Comparison of ENCODE assay signal across 1 cellular context in genomic region chr12:103326190-103326589, GRCh38.
TF ChIP-seq lines count a peak whose summit lies in the region.

No MANE protein-coding gene starts in this region.

TF ChIP-seq in GM23338, 12 proteins besides CTCF, POLR2A, EP300 and RAD21 (continued from another document):
- TF ChIP-seq POLR2AphosphoS5 (IDR thresholded peaks at IDR 0.05; ENCODE audit: low read depth) (no peak), REST (IDR thresholded peaks at IDR 0.05; ENCODE audit: unreplicated experiment) (no peak), EZH2phosphoT487 (IDR thresholded peaks at IDR 0.05; ENCODE audit: unreplicated experiment) (no peak)
